ENCODE assay signal across 20 cellular contexts in the genomic region with DNA sequence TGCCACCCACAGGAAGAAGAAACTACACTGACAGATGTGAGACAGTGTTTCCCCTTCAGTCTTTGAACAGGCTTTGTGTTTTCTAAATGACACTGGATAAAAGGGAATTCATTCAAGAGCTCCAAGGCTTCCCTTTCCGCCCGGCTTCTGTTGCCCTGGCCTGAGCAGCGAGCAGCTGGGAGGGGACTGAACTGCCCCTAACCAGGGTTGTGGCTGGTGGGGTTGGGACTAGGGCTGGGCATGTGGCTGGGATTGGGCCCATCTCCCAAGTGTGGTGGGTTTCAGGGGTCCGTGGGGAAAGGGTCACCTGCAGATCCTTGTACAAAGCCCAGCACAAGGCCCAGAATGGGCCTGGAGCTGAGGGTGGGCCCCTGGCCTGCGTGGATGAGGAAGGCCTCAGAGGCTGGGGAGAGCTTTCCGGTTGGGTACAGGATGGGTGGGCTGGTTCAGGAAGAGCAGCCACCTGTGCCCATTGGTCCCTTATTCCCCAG. TPM values are rescaled to one million over a fixed set of nuclear protein-coding genes. Genes with fewer than 3 reads are reported as not detected.
A peak's percentile ranks its signal among the peaks of the same experiment; 100 is the strongest.
DNase-seq lines count a peak whose midpoint lies in the region; ATAC-seq and TF ChIP-seq lines count a peak whose summit lies in the region.
"Had no signal": no experiment of that assay in that cellular context is flagged by ENCODE, and none has a peak within 500 bp of the region (broad histone marks: within the 10 kb centered on the region; RNA-seq: fewer than 3 reads in every experiment).

No MANE protein-coding gene starts in this region.

- intact Hi-C loops in left colon (cut with DNase I, micrococcal nuclease) = no loop called here

- H3K27me3 ChIP-seq in WERI-Rb-1 (ENCODE audit: insufficient read depth, low read depth, severe bottlenecking) = no peaks in the 10 kb centered on the region
- H3K27me3 ChIP-seq: BE2C, MG63 had no signal

- no peak overlapping the region for H3K4me3 Mint-ChIP-seq in stimulated activated effector memory CD8-positive, alpha-beta T cell treated with anti-CD3 and anti-CD28 coated beads, Interleukin-12 subunit alpha, Interleukin-12 subunit beta, amount 100 ng/mL, for 72 hours
- H3K4me3 Mint-ChIP-seq: central memory CD8-positive, alpha-beta T cell; stimulated activated naive CD8-positive, alpha-beta T cell treated with anti-CD3 and anti-CD28 coated beads, Interleukin-15, Interleukin-2, amounts not matched to agents 100 ng/mL and 50 ng/mL, for 24 hours; type B pancreatic cell had no signal

- no peak for TF ChIP-seq CTCF in WERI-Rb-1 (IDR thresholded peaks at IDR 0.05; ENCODE audit: low read depth, low read length)

- H3K9me3 Mint-ChIP-seq in stimulated activated effector memory CD8-positive, alpha-beta T cell treated with anti-CD3 and anti-CD28 coated beads, Interleukin-12 subunit alpha, Interleukin-12 subunit beta, amount 100 ng/mL, for 72 hours = no peaks in the 10 kb centered on the region
- H3K9me3 Mint-ChIP-seq: central memory CD8-positive, alpha-beta T cell; stimulated activated naive CD8-positive, alpha-beta T cell treated with anti-CD3 and anti-CD28 coated beads, Interleukin-15, Interleukin-2, amounts not matched to agents 100 ng/mL and 50 ng/mL, for 24 hours; type B pancreatic cell had no signal

- H3K27ac Mint-ChIP-seq in stimulated activated effector memory CD8-positive, alpha-beta T cell treated with anti-CD3 and anti-CD28 coated beads, Interleukin-12 subunit alpha, Interleukin-12 subunit beta, amount 100 ng/mL, for 72 hours = peak overlapping the region; percentile 85
- H3K27ac Mint-ChIP-seq: stimulated activated naive CD8-positive, alpha-beta T cell treated with anti-CD3 and anti-CD28 coated beads, Interleukin-15, Interleukin-2, amounts not matched to agents 100 ng/mL and 50 ng/mL, for 24 hours had no signal

- H3K27ac ChIP-seq in WERI-Rb-1 = no peak overlapping the region
- H3K27ac ChIP-seq: parathyroid adenoma had no signal

- ATAC-seq in left colon (no peak), GM21381 (IDR thresholded peaks at IDR 0.05; ENCODE audit: unreplicated experiment) (no peak), GM19324 (IDR thresholded peaks at IDR 0.05; ENCODE audit: low FRiP score, unreplicated experiment) (no peak)
- no peak for ATAC-seq in stimulated activated effector memory CD8-positive, alpha-beta T cell treated with anti-CD3 and anti-CD28 coated beads, Interleukin-12 subunit alpha, Interleukin-12 subunit beta, amount 100 ng/mL, for 72 hours

- H3K9me3 ChIP-seq in WERI-Rb-1 (ENCODE audit: severe bottlenecking) = no peaks in the 10 kb centered on the region
- H3K9me3 ChIP-seq: BE2C, MG63, SK-N-SH had no signal

- H3K36me3 Mint-ChIP-seq in stimulated activated effector memory CD8-positive, alpha-beta T cell treated with anti-CD3 and anti-CD28 coated beads, Interleukin-12 subunit alpha, Interleukin-12 subunit beta, amount 100 ng/mL, for 72 hours = peaks cover 40% of the 10 kb centered on the region

- H3K4me1 Mint-ChIP-seq in stimulated activated effector memory CD8-positive, alpha-beta T cell treated with anti-CD3 and anti-CD28 coated beads, Interleukin-12 subunit alpha, Interleukin-12 subunit beta, amount 100 ng/mL, for 72 hours = peaks cover 75% of the 10 kb centered on the region

- H3K36me3 ChIP-seq in WERI-Rb-1 = no peaks in the 10 kb centered on the region; the same call in 1 of the 2 replicates
- H3K36me3 ChIP-seq: BE2C, MG63 had no signal

- DNase-seq in activated T-cell treated with anti-CD3 and anti-CD28 coated beads, Interleukin-2, amount 50 U/mL, for 1 hour = peak; percentile 17
- DNase-seq in activated T-cell treated with anti-CD3 and anti-CD28 coated beads for 4 hours = no peak
- peak; percentile 5 for DNase-seq in WERI-Rb-1
- peak; percentile 6 to 28 for DNase-seq in left colon
- DNase-seq in stimulated activated effector memory CD8-positive, alpha-beta T cell treated with anti-CD3 and anti-CD28 coated beads, Interleukin-12 subunit alpha, Interleukin-12 subunit beta, amount 100 ng/mL, for 72 hours (ENCODE audit: low spot score in 2 of 2) = no peak
- DNase-seq in stimulated activated naive CD4-positive, alpha-beta T cell treated with Interleukin-2 at 50 U/mL for 16 hours (lab: John Stamatoyannopoulos, UW) = no peak
- DNase-seq: BE2C; foreskin melanocyte; mammary epithelial cell; MG63; NCI-H1436; NCI-H524 treated with DMSO at 0.1 percent for 48 hours; SK-N-SH; stimulated activated CD4-positive, alpha-beta T cell treated with anti-CD3 and anti-CD28 coated beads, Interleukin-2, amount 100 ng/mL, for 24 hours had no signal

- H3K4me3 ChIP-seq in WERI-Rb-1 (ENCODE audit: low read depth, low read length) = no peak overlapping the region
- H3K4me3 ChIP-seq: MG63 had no signal

RNA-seq across cellular contexts. Expression of a gene that starts 10.4 kb away (rescaled TPM):
- total RNA-seq in left colon = 100 to 1,000 TPM; 174 to 184 TPM

RNA-seq across cellular contexts. Expression of a gene that starts 28.4 kb away (rescaled TPM):
- 100 to 1,000 TPM in 1 of 2 donors, 10 to 100 TPM in 1; 80.2 to 114 TPM for total RNA-seq in left colon

RNA-seq across cellular contexts. Expression of a gene that starts 38.0 kb away (rescaled TPM):
- total RNA-seq in left colon = 1 to 10 TPM; 1.5 to 2.1 TPM

Comparison
In these comparisons a context has a peak if more than half of its experiments do, and no peak if none do; other contexts are left out.
1. DNase-seq: peak in activated T-cell treated with anti-CD3 and anti-CD28 coated beads, Interleukin-2, amount 50 U/mL, for 1 hour (single experiment), WERI-Rb-1 (single experiment) and left colon (2 of 2); none in activated T-cell treated with anti-CD3 and anti-CD28 coated beads for 4 hours (single experiment), stimulated activated effector memory CD8-positive, alpha-beta T cell treated with anti-CD3 and anti-CD28 coated beads, Interleukin-12 subunit alpha, Interleukin-12 subunit beta, amount 100 ng/mL, for 72 hours (0 of 2) and stimulated activated naive CD4-positive, alpha-beta T cell treated with Interleukin-2 at 50 U/mL for 16 hours (single experiment).